9 cellular contexts compared by ENCODE assay signal in the genomic region with DNA sequence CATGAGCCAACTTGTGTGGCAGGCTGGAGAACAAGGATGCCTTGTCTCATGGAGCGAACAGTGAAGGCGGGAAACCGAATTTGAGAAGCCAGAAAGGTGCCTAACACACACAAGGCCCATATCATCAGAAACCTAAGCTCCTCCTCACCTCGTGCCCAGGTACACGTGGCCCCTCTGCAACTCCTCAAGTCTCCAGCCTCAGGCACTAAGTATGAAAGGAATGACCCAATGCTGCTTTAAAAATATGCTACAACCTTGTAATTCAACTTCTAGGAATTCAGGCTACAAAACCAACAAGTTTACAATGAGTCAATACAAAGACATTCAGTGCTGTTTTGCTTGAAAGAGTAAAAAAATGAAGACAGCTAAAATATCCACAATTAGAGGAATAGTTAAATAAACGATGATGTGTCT.
DNase-seq lines count a peak whose midpoint lies in the region; ATAC-seq and TF ChIP-seq lines count a peak whose summit lies in the region.
"Had no signal": no experiment of that assay in that cellular context is flagged by ENCODE, and none has a peak within 500 bp of the region (broad histone marks: within the 10 kb centered on the region; RNA-seq: fewer than 3 reads in every experiment).

No MANE protein-coding gene starts in this region.

- no peak overlapping the region for H2AFZ ChIP-seq in GM23338

- no peaks in the 10 kb centered on the region for H3K27me3 ChIP-seq in GM23338 (ENCODE audit: insufficient read depth)

- no peak overlapping the region for H3K4me3 Mint-ChIP-seq in GM23338
- H3K4me3 Mint-ChIP-seq in T-helper 17 cell = no peak overlapping the region

- POLR2A ChIA-PET in RWPE1 (lab: Yijun Ruan, JAX; ENCODE audit: low non-redundant PET) = no interaction called here

- no peaks in the 10 kb centered on the region for H3F3A ChIP-seq in GM23338 (replicated peaks; ENCODE audit: low read depth)

- no peaks in the 10 kb centered on the region for H3K79me2 ChIP-seq in GM23338 (replicated peaks; ENCODE audit: insufficient read depth)

- DNase-seq in GM23338 (ENCODE audit: low spot score) (peak; percentile 58), RWPE1 (ENCODE audit: low spot score) (peak; percentile 80), fibroblast of pulmonary artery (ENCODE audit: low read depth) (peak; percentile 73), retinal pigment epithelial cell (ENCODE audit: low read depth) (peak; percentile 87), T-helper 17 cell (no peak), SHP77 (lab: John Stamatoyannopoulos, UW) (no peak)
- DNase-seq: NCI-H2171 treated with DMSO at 0.1 percent for 48 hours, psoas muscle had no signal

- no peaks in the 10 kb centered on the region for H4K20me1 ChIP-seq in GM23338 (replicated peaks; ENCODE audit: insufficient read depth)

- H3K4me1 Mint-ChIP-seq in GM23338 (peaks cover 5% of the 10 kb centered on the region), T-helper 17 cell (peaks cover 20% of the 10 kb centered on the region)

- H3K9me2 ChIP-seq in GM23338 (ENCODE audit: insufficient read depth) = peaks cover 5% of the 10 kb centered on the region; the same call in 1 of the 2 replicates

- no peaks in the 10 kb centered on the region for H3K9me3 ChIP-seq in T-helper 17 cell (ENCODE audit: control insufficient read depth, low read length, poor library complexity, severe bottlenecking)
- H3K9me3 ChIP-seq: psoas muscle had no signal

- CTCF ChIA-PET in RWPE1 (lab: Yijun Ruan, JAX) = interaction anchor here (0.7 to 0.8 kb wide), 2 partner anchors 17 to 53 kb away, joined by 3 to 5 read pairs; no protein-coding TSS in a partner anchor

- no peaks in the 10 kb centered on the region for H3K36me3 ChIP-seq in GM23338 (ENCODE audit: insufficient read depth)

- H3K27ac Mint-ChIP-seq in GM23338 (no peak overlapping the region), T-helper 17 cell (no peak overlapping the region)

- no peaks in the 10 kb centered on the region for H3K9me3 Mint-ChIP-seq in GM23338

- H3K27ac ChIP-seq in GM23338 (ENCODE audit: low read depth) = no peak overlapping the region
- peak overlapping the region; percentile 57 for H3K27ac ChIP-seq in RWPE1
- H3K27ac ChIP-seq: psoas muscle had no signal

- no peak overlapping the region for H3K4me3 ChIP-seq in GM23338
- H3K4me3 ChIP-seq in fibroblast of pulmonary artery (replicated peaks; ENCODE audit: low read depth, low read length) = no peak overlapping the region
- no peak overlapping the region for H3K4me3 ChIP-seq in retinal pigment epithelial cell (ENCODE audit: low read length)
- H3K4me3 ChIP-seq: psoas muscle had no signal

- ATAC-seq in GM23338 (peak; percentile 79), HG02884 (IDR thresholded peaks at IDR 0.05; ENCODE audit: unreplicated experiment) (no peak), T-helper 17 cell (no peak)
- ATAC-seq: psoas muscle had no signal

- H3K27me3 Mint-ChIP-seq in GM23338 (ENCODE audit: insufficient read depth, low read depth, poor library complexity) (peaks cover 1% of the 10 kb centered on the region), T-helper 17 cell (no peaks in the 10 kb centered on the region)

- H3K36me3 Mint-ChIP-seq in GM23338 (ENCODE audit: low read depth) (no peaks in the 10 kb centered on the region), T-helper 17 cell (ENCODE audit: low read depth) (peaks cover 5% of the 10 kb centered on the region)

- peaks cover 10% of the 10 kb centered on the region; the same call in 1 of the 2 replicates for H3K4me1 ChIP-seq in GM23338 (ENCODE audit: insufficient read depth)
- H3K4me1 ChIP-seq: psoas muscle had no signal

- TF ChIP-seq CTCF in GM23338 (conservative IDR thresholded peaks at IDR 0.05; ENCODE audit: low read depth in 2 of 2) = no peak
- TF ChIP-seq CTCF in RWPE1 (conservative IDR thresholded peaks at IDR 0.05; ENCODE audit: low read depth) = no peak
- no peak for TF ChIP-seq CTCF in fibroblast of pulmonary artery (IDR thresholded peaks at IDR 0.05; ENCODE audit: low read length, missing control alignments)
- TF ChIP-seq CTCF in retinal pigment epithelial cell (conservative IDR thresholded peaks at IDR 0.05; ENCODE audit: low read depth, low read length) = no peak

- H3K4me2 ChIP-seq in GM23338 = no peak overlapping the region

TF ChIP-seq in GM23338, 12 proteins besides CTCF, POLR2A, EP300 and RAD21 (continues in another document):
- TF ChIP-seq, protein P1, sequence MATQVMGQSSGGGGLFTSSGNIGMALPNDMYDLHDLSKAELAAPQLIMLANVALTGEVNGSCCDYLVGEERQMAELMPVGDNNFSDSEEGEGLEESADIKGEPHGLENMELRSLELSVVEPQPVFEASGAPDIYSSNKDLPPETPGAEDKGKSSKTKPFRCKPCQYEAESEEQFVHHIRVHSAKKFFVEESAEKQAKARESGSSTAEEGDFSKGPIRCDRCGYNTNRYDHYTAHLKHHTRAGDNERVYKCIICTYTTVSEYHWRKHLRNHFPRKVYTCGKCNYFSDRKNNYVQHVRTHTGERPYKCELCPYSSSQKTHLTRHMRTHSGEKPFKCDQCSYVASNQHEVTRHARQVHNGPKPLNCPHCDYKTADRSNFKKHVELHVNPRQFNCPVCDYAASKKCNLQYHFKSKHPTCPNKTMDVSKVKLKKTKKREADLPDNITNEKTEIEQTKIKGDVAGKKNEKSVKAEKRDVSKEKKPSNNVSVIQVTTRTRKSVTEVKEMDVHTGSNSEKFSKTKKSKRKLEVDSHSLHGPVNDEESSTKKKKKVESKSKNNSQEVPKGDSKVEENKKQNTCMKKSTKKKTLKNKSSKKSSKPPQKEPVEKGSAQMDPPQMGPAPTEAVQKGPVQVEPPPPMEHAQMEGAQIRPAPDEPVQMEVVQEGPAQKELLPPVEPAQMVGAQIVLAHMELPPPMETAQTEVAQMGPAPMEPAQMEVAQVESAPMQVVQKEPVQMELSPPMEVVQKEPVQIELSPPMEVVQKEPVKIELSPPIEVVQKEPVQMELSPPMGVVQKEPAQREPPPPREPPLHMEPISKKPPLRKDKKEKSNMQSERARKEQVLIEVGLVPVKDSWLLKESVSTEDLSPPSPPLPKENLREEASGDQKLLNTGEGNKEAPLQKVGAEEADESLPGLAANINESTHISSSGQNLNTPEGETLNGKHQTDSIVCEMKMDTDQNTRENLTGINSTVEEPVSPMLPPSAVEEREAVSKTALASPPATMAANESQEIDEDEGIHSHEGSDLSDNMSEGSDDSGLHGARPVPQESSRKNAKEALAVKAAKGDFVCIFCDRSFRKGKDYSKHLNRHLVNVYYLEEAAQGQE (IDR thresholded peaks at IDR 0.05; ENCODE audit: unreplicated experiment) = no peak
- TF ChIP-seq STAT1 (IDR thresholded peaks at IDR 0.05; ENCODE audit: unreplicated experiment) = no peak
- no peak for TF ChIP-seq EZH2phosphoT487 (IDR thresholded peaks at IDR 0.05; ENCODE audit: unreplicated experiment)
- TF ChIP-seq ZNF462 (CRISPR knock-in tag; IDR thresholded peaks at IDR 0.05) = no peak

Comparison
In these comparisons a context has a peak if more than half of its experiments do, and no peak if none do; other contexts are left out.
1. DNase-seq: peak in GM23338 (single experiment), RWPE1 (single experiment), fibroblast of pulmonary artery (single experiment) and retinal pigment epithelial cell (single experiment); none in T-helper 17 cell (0 of 3) and SHP77 (0 of 2).